In the genomic region with DNA sequence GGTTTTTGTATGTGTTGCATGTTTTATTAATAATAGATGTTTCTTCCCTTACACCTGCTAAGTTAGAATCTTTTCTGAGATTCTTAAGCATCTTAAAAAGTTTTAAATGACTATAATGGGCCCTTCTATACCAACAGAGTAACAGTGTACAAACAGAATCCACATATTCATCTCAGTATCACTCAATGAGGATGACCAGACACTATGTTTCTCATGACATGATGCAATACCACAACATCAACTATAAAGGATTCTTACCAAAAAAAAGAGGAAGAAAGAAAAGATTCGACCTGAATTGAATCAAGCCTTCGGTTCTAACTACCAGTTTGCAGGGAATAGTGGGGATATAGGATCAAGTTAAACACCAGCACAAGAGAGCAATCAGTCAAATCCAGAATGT, we compare ENCODE assay signal across 11 cellular contexts. TPM values are rescaled to one million over a fixed set of nuclear protein-coding genes. Genes with fewer than 3 reads are reported as not detected.
DNase-seq lines count a peak whose midpoint lies in the region; ATAC-seq and TF ChIP-seq lines count a peak whose summit lies in the region.
"Had no signal": no experiment of that assay in that cellular context is flagged by ENCODE, and none has a peak within 500 bp of the region (broad histone marks: within the 10 kb centered on the region; RNA-seq: fewer than 3 reads in every experiment).

No MANE protein-coding gene starts in this region.

- intact Hi-C loops in CD8-positive, alpha-beta T cell (cut with DNase I, micrococcal nuclease) = no loop called here
- intact Hi-C loops in tibial artery (cut with DNase I; ENCODE audit: low total_unique reads) = no loop called here
- intact Hi-C loops in colonic mucosa (cut with DNase I) = no loop called here
- intact Hi-C loops in Calu3 (cut with micrococcal nuclease; ENCODE audit: unreplicated experiment) = no loop called here

- no peak for DNase-seq in CD8-positive, alpha-beta T cell
- DNase-seq in NOMO-1 (lab: John Stamatoyannopoulos, UW; ENCODE audit: unreplicated experiment in 2 of 2) (peak; percentile 37 to 87), glutamatergic neuron (no peak), NCI-H69 (lab: John Stamatoyannopoulos, UW) (no peak), tibial artery (no peak), colonic mucosa (no peak), Calu3 (no peak)
- DNase-seq: NCI-H526, upper lobe of left lung had no signal

- H3K4me3 ChIP-seq in CD8-positive, alpha-beta T cell (ENCODE audit: low read depth, low read length) = no peak overlapping the region
- H3K4me3 ChIP-seq in tibial artery (no peak overlapping the region), colonic mucosa (no peak overlapping the region)
- H3K4me3 ChIP-seq: upper lobe of left lung had no signal

- POLR2A ChIA-PET in CD8-positive, alpha-beta T cell (lab: Charles Lee) = no interaction called here

- CTCF ChIA-PET in CD8-positive, alpha-beta T cell (lab: Charles Lee) = no interaction called here
- CTCF ChIA-PET in Calu3 (lab: Charles Lee) = no interaction called here

- peaks cover 54% of the 10 kb centered on the region for H3K4me1 Mint-ChIP-seq in CD8-positive, alpha-beta T cell (ENCODE audit: low read depth)
- peaks cover 8% of the 10 kb centered on the region for H3K4me1 Mint-ChIP-seq in glutamatergic neuron (ENCODE audit: low read depth, unreplicated experiment)
- H3K4me1 Mint-ChIP-seq in Calu3 (ENCODE audit: low read depth, unreplicated experiment) = no peaks in the 10 kb centered on the region

- H3K4me1 ChIP-seq in CD8-positive, alpha-beta T cell (ENCODE audit: insufficient read depth, low read length) = peaks cover 3% of the 10 kb centered on the region
- H3K4me1 ChIP-seq in tibial artery = peaks cover 0 to 29% (median 13%) of the 10 kb centered on the region in 4 donors
- H3K4me1 ChIP-seq in colonic mucosa = no peaks in the 10 kb centered on the region

- no peak overlapping the region for H3K9ac ChIP-seq in colonic mucosa (ENCODE audit: low read depth in 2 of 2, low read length in 2 of 2)

- H3K9me3 Mint-ChIP-seq in CD8-positive, alpha-beta T cell = no peaks in the 10 kb centered on the region
- H3K9me3 Mint-ChIP-seq in glutamatergic neuron (ENCODE audit: unreplicated experiment) (peaks cover 1% of the 10 kb centered on the region), Calu3 (ENCODE audit: low read depth, unreplicated experiment) (no peaks in the 10 kb centered on the region)
- H3K9me3 Mint-ChIP-seq: neural crest cell had no signal

- BruUV-seq in Calu3 (replicated peaks; lab: Mats Ljungman, UMichigan) = no TSS peak

- H3K27me3 ChIP-seq in CD8-positive, alpha-beta T cell (ENCODE audit: insufficient read depth, low read length) = no peaks in the 10 kb centered on the region
- H3K27me3 ChIP-seq in tibial artery (no peaks in the 10 kb centered on the region), colonic mucosa (no peaks in the 10 kb centered on the region)
- H3K27me3 ChIP-seq: upper lobe of left lung had no signal

- no peak for ATAC-seq in CD8-positive, alpha-beta T cell
- ATAC-seq in GM21619 (IDR thresholded peaks at IDR 0.05; ENCODE audit: unreplicated experiment) = peak; percentile 80

- H3K4me3 Mint-ChIP-seq in CD8-positive, alpha-beta T cell = no peak overlapping the region
- no peak overlapping the region for H3K4me3 Mint-ChIP-seq in glutamatergic neuron (ENCODE audit: unreplicated experiment)
- no peak overlapping the region for H3K4me3 Mint-ChIP-seq in Calu3 (ENCODE audit: low read depth, unreplicated experiment)
- H3K4me3 Mint-ChIP-seq: neural crest cell had no signal

- H3K9me3 ChIP-seq in CD8-positive, alpha-beta T cell (ENCODE audit: low read length) = no peaks in the 10 kb centered on the region
- H3K9me3 ChIP-seq in tibial artery (no peaks in the 10 kb centered on the region), colonic mucosa (no peaks in the 10 kb centered on the region)
- H3K9me3 ChIP-seq: upper lobe of left lung had no signal

- peaks cover 31% of the 10 kb centered on the region for H3K36me3 Mint-ChIP-seq in CD8-positive, alpha-beta T cell
- H3K36me3 Mint-ChIP-seq in glutamatergic neuron (ENCODE audit: unreplicated experiment) (no peaks in the 10 kb centered on the region), Calu3 (ENCODE audit: insufficient read depth, unreplicated experiment) (peaks cover 5% of the 10 kb centered on the region)

- TF ChIP-seq CTCF in CD8-positive, alpha-beta T cell (IDR thresholded peaks at IDR 0.05) = no peak
- TF ChIP-seq CTCF in glutamatergic neuron (IDR thresholded peaks at IDR 0.05; ENCODE audit: partially characterized antibody, unreplicated experiment) (no peak), tibial artery (IDR thresholded peaks at IDR 0.05) (no peak), colonic mucosa (IDR thresholded peaks at IDR 0.05) (no peak), Calu3 (IDR thresholded peaks at IDR 0.05; ENCODE audit: unreplicated experiment) (no peak)

- H3K27ac ChIP-seq in CD8-positive, alpha-beta T cell (ENCODE audit: low read depth, low read length) = no peak overlapping the region
- H3K27ac ChIP-seq in tibial artery (peak overlapping the region in 1 of 2 donors; percentile 57), colonic mucosa (no peak overlapping the region)

- H3K27me3 Mint-ChIP-seq in CD8-positive, alpha-beta T cell (ENCODE audit: low read depth) = no peaks in the 10 kb centered on the region
- H3K27me3 Mint-ChIP-seq in glutamatergic neuron (ENCODE audit: unreplicated experiment) = no peaks in the 10 kb centered on the region
- H3K27me3 Mint-ChIP-seq in Calu3 (ENCODE audit: unreplicated experiment) = no peaks in the 10 kb centered on the region

- peak overlapping the region; percentile 68 for H3K27ac Mint-ChIP-seq in CD8-positive, alpha-beta T cell
- H3K27ac Mint-ChIP-seq in glutamatergic neuron (ENCODE audit: unreplicated experiment) (peak overlapping the region; percentile 50), Calu3 (ENCODE audit: unreplicated experiment) (no peak overlapping the region)

- no peaks in the 10 kb centered on the region for H3K36me3 ChIP-seq in CD8-positive, alpha-beta T cell (ENCODE audit: insufficient read depth, low read length)
- H3K36me3 ChIP-seq in tibial artery = no peaks in the 10 kb centered on the region
- peaks cover 3% of the 10 kb centered on the region for H3K36me3 ChIP-seq in colonic mucosa
- H3K36me3 ChIP-seq: upper lobe of left lung had no signal

RNA-seq across cellular contexts. Expression of a gene that starts 56.5 kb away (rescaled TPM):
- 10 to 100 TPM; 49.5 to 50.0 TPM for total RNA-seq in CD8-positive, alpha-beta T cell
- total RNA-seq in glutamatergic neuron (ENCODE audit: unreplicated experiment) (35.6 TPM), colonic mucosa (10 to 100 TPM; 30.8 to 32.3 TPM), Calu3 (2022) (25.3 and 27.1 TPM in 2 replicates)

RNA-seq across cellular contexts. Expression of a gene that starts 56.9 kb away (rescaled TPM):
- not detected for total RNA-seq in CD8-positive, alpha-beta T cell
- total RNA-seq in glutamatergic neuron (ENCODE audit: unreplicated experiment) (not detected), colonic mucosa (not detected), Calu3 (2022) (not detected in 2 replicates)
- total RNA-seq: neural crest cell, upper lobe of left lung had no signal

Comparison
In these comparisons a context has a peak if more than half of its experiments do, and no peak if none do; other contexts are left out.
1. DNase-seq: peak in NOMO-1 (2 of 2); none in CD8-positive, alpha-beta T cell (0 of 7), glutamatergic neuron (single experiment), NCI-H69 (single experiment), tibial artery (0 of 2), colonic mucosa (single experiment) and Calu3 (single experiment).